In the genomic region with DNA sequence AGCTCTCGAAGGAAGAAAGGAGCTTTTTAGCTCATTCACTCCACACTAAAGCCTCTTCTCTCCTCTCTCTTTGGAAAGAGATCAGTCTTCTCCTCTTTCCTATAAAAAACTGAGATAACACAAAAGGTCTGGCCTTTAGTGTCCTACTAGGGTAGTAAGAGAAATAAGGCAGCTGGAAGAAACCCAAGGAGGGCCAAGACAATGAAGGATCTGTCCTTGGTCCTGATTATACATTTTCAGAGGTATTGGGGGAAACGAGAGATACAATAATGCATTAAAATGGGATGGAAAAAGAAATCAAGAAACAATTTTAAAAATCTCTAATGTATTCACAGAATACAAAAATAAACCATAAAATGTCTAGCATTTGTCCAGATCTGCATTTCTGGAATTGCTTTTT, we compare ENCODE assay signal across 17 cellular contexts.
DNase-seq lines count a peak whose midpoint lies in the region; ATAC-seq and TF ChIP-seq lines count a peak whose summit lies in the region.
"Had no signal": no experiment of that assay in that cellular context is flagged by ENCODE, and none has a peak within 500 bp of the region (broad histone marks: within the 10 kb centered on the region; RNA-seq: fewer than 3 reads in every experiment).

No MANE protein-coding gene starts in this region.

- ATAC-seq in GM18520 (IDR thresholded peaks at IDR 0.05; ENCODE audit: unreplicated experiment) = no peak
- ATAC-seq: esophagus mucosa, heart left ventricle, psoas muscle had no signal

- H3K27me3 ChIP-seq in H7 (ENCODE audit: control insufficient read depth, insufficient read depth, low read length) = no peaks in the 10 kb centered on the region
- H3K27me3 ChIP-seq: heart left ventricle had no signal

- H3K4me3 ChIP-seq in H7 (ENCODE audit: insufficient read depth, low read depth, low read length) (no peak overlapping the region), NB4 (ENCODE audit: low read depth, low read length) (no peak overlapping the region), cardiac fibroblast (replicated peaks in 1 of 2; ENCODE audit: low read depth in 2 of 2, low read length in 2 of 2) (no peak overlapping the region)
- H3K4me3 ChIP-seq: dorsolateral prefrontal cortex, heart left ventricle, psoas muscle had no signal

- TF ChIP-seq POLR2A in NB4 (IDR thresholded peaks at IDR 0.05; ENCODE audit: extremely low read depth, insufficient read length) = no peak

- TF ChIP-seq CTCF in NB4 (IDR thresholded peaks at IDR 0.05; ENCODE audit: low read depth, low read length) = no peak
- no peak for TF ChIP-seq CTCF in cardiac fibroblast (IDR thresholded peaks at IDR 0.05; ENCODE audit: low read depth, low read length)

- no peaks in the 10 kb centered on the region for H3K36me3 ChIP-seq in H7 (replicated peaks; ENCODE audit: control insufficient read depth, insufficient read depth, low read length)
- H3K36me3 ChIP-seq: heart left ventricle had no signal

- peak; percentile 35 for DNase-seq in H7
- peak; percentile 16 for DNase-seq in NB4 (ENCODE audit: low read depth)
- peak; percentile 3 to 12 for DNase-seq in cardiac fibroblast (ENCODE audit: low read depth in 2 of 2)
- peak; percentile 44 for DNase-seq in myocyte (ENCODE audit: low read depth)
- DNase-seq in HCEC 1CT = no peak
- no peak for DNase-seq in SIG-M5 (lab: John Stamatoyannopoulos, UW)
- DNase-seq: activated CD4-positive, alpha-beta T cell treated with anti-CD3 and anti-CD28 coated beads, Interleukin-2, amount 10 ng/mL, durations not matched to agents 7 days and 5 days; activated naive CD4-positive, alpha-beta T cell treated with anti-CD3 and anti-CD28 coated beads for 36 hours; activated T-cell treated with anti-CD3 and anti-CD28 coated beads for 4 hours; dorsolateral prefrontal cortex; heart left ventricle; NCI-H1694 treated with DMSO at 0.1 percent for 48 hours; NCI-H345; psoas muscle; T-helper 9 cell had no signal

Comparison
In these comparisons a context has a peak if more than half of its experiments do, and no peak if none do; other contexts are left out.
1. DNase-seq: peak in H7 (single experiment), NB4 (single experiment), cardiac fibroblast (2 of 2) and myocyte (single experiment); none in HCEC 1CT (single experiment) and SIG-M5 (single experiment).